1 cellular context compared by ENCODE assay signal in genomic region chr14:20613094-20614037, GRCh38.
TF ChIP-seq lines count a peak whose summit lies in the region.

No MANE protein-coding gene starts in this region.

TF ChIP-seq in HEK293, 187 proteins besides CTCF, POLR2A, EP300 and RAD21 (continued from another document and continues in another):
- TF ChIP-seq ZNF362 (tag by site-specific recombination; IDR thresholded peaks at IDR 0.05) (peak; percentile 60), ZNF645 (tag by site-specific recombination; IDR thresholded peaks at IDR 0.05) (no peak), ZNF580 (tag by site-specific recombination; IDR thresholded peaks at IDR 0.05) (peak; percentile 94), ZNF626 (tag by site-specific recombination; IDR thresholded peaks at IDR 0.05) (0 out of 2 replicates have a peak, but pooled peaks have one; percentile 43), ZSCAN30 (tag by site-specific recombination; IDR thresholded peaks at IDR 0.05) (peak; percentile 50; the same call in 1 of the 2 replicates), ZBTB10 (tag by site-specific recombination; IDR thresholded peaks at IDR 0.05) (peak; percentile 95), ZNF560 (tag by site-specific recombination; IDR thresholded peaks at IDR 0.05; ENCODE audit: borderline replicate concordance) (no peak), INSM2 (tag by site-specific recombination; IDR thresholded peaks at IDR 0.05) (peak; percentile 67; the same call in 1 of the 2 replicates), ZNF600 (tag by site-specific recombination; IDR thresholded peaks at IDR 0.05) (peak; percentile 86; the same call in 1 of the 2 replicates), ZNF335 (tag by site-specific recombination; conservative IDR thresholded peaks at IDR 0.05) (peak; percentile 57), ZSCAN5A (tag by site-specific recombination; IDR thresholded peaks at IDR 0.05) (peak; percentile 43; the same call in 1 of the 2 replicates), ZNF654 (tag by site-specific recombination; IDR thresholded peaks at IDR 0.05; ENCODE audit: low read depth) (peak; percentile 13; the same call in 1 of the 2 replicates), ZNF426 (tag by site-specific recombination; IDR thresholded peaks at IDR 0.05) (peak; percentile 5; the same call in 1 of the 2 replicates), OVOL3 (tag by site-specific recombination; IDR thresholded peaks at IDR 0.05) (no peak), ZNF280D (tag by site-specific recombination; IDR thresholded peaks at IDR 0.05) (peak; percentile 64; the same call in 1 of the 2 replicates), YY1 (tag by site-specific recombination; IDR thresholded peaks at IDR 0.05) (no peak; the same call in 1 of the 2 replicates), WT1 (tag by site-specific recombination; IDR thresholded peaks at IDR 0.05) (no peak; the same call in 1 of the 2 replicates), ZBTB17 (tag by site-specific recombination; IDR thresholded peaks at IDR 0.05) (peak; percentile 82), ZNF701 (tag by site-specific recombination; IDR thresholded peaks at IDR 0.05) (no peak), ZNF664 (tag by site-specific recombination; IDR thresholded peaks at IDR 0.05) (0 out of 2 replicates have a peak, but pooled peaks have one; percentile 6), ZBTB1 (tag by site-specific recombination; IDR thresholded peaks at IDR 0.05) (no peak), ZNF549 (tag by site-specific recombination; IDR thresholded peaks at IDR 0.05) (no peak), SP3 (tag by site-specific recombination; IDR thresholded peaks at IDR 0.05) (peak; percentile 59), ZNF24 (tag by site-specific recombination; IDR thresholded peaks at IDR 0.05) (peak; percentile 89), ZNF37A (tag by site-specific recombination; IDR thresholded peaks at IDR 0.05) (peak; percentile 34; the same call in 1 of the 2 replicates), GLIS2 (tag by site-specific recombination; IDR thresholded peaks at IDR 0.05) (peak; percentile 85), KLF7 (tag by site-specific recombination; IDR thresholded peaks at IDR 0.05; ENCODE audit: borderline replicate concordance) (0 out of 2 replicates have a peak, but pooled peaks have one; percentile 14), KLF16 (tag by site-specific recombination; IDR thresholded peaks at IDR 0.05) (peak; percentile 44; the same call in 1 of the 2 replicates), ZNF596 (tag by site-specific recombination; IDR thresholded peaks at IDR 0.05) (peak; percentile 91), ZNF18 (tag by site-specific recombination; IDR thresholded peaks at IDR 0.05) (peak; percentile 31; the same call in 1 of the 2 replicates), PRDM4 (tag by site-specific recombination; IDR thresholded peaks at IDR 0.05) (no peak), ZFP41 (tag by site-specific recombination; IDR thresholded peaks at IDR 0.05; ENCODE audit: borderline replicate concordance) (no peak), ZNF292 (tag by site-specific recombination; IDR thresholded peaks at IDR 0.05; ENCODE audit: borderline replicate concordance, low read depth) (no peak), ZNF510 (tag by site-specific recombination; IDR thresholded peaks at IDR 0.05; ENCODE audit: insufficient replicate concordance) (no peak), ZNF16 (tag by site-specific recombination; IDR thresholded peaks at IDR 0.05; ENCODE audit: low read depth) (peak; percentile 32; the same call in 1 of the 2 replicates), ZNF558 (tag by site-specific recombination; IDR thresholded peaks at IDR 0.05) (peak; percentile 80), ZNF692 (tag by site-specific recombination; IDR thresholded peaks at IDR 0.05) (peak; percentile 89), ZXDB (tag by site-specific recombination; IDR thresholded peaks at IDR 0.05) (peak; percentile 91), ZNF623 (tag by site-specific recombination; IDR thresholded peaks at IDR 0.05) (peak; percentile 14; the same call in 1 of the 2 replicates), KLF8 (tag by site-specific recombination; IDR thresholded peaks at IDR 0.05) (peak; percentile 94), TCF7L2 (IDR thresholded peaks at IDR 0.05; ENCODE audit: borderline replicate concordance, low read depth, low read length) (peak; percentile 63; the same call in 1 of the 2 replicates), ATF2 (tag by site-specific recombination; IDR thresholded peaks at IDR 0.05; ENCODE audit: low read depth) (no peak)
